1 cellular context compared by ENCODE assay signal in the genomic region with DNA sequence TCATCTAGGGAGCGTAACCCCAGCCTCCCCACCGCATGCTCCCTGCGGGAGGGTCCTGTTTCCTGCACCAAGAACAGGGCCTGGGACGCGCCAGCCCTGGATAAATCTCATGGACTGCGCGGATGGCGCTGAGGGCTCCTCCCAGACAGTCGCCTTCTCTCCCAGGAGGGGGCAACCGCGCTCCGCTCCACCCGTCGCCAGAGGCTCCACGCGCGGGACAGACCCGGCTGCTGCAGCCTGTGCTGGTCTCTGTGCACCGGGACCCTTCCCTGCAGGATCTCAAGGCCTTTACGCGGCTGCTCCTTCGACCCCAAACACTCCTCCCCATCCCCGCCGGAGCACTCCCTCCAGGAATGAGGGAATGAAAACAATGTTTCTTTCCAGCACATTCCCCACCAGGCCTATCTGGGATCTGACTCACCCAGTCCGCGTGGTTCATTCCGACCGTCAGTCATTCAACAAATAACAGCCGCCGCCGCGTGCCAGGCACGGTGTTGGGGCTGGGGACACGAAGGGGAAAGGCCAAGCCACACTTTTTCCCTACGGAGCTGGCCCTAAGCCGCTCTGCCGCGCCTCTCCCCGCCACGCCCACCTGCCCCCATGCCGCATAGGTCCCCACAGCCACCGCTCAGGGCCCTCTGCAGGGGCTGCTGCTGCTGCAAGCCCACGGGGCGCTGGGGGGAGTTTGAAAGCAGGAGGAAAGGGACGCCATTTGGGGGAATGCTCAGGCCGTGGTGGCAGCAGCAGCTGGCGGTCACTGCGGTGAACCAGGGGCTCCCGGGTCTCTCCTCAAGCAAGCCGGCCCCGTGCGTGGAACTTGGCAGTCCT.
TF ChIP-seq lines count a peak whose summit lies in the region.

No MANE protein-coding gene starts in this region.

TF ChIP-seq in K562, 482 proteins besides CTCF, POLR2A, EP300 and RAD21 (continued from another document):
- TF ChIP-seq, protein P1, sequence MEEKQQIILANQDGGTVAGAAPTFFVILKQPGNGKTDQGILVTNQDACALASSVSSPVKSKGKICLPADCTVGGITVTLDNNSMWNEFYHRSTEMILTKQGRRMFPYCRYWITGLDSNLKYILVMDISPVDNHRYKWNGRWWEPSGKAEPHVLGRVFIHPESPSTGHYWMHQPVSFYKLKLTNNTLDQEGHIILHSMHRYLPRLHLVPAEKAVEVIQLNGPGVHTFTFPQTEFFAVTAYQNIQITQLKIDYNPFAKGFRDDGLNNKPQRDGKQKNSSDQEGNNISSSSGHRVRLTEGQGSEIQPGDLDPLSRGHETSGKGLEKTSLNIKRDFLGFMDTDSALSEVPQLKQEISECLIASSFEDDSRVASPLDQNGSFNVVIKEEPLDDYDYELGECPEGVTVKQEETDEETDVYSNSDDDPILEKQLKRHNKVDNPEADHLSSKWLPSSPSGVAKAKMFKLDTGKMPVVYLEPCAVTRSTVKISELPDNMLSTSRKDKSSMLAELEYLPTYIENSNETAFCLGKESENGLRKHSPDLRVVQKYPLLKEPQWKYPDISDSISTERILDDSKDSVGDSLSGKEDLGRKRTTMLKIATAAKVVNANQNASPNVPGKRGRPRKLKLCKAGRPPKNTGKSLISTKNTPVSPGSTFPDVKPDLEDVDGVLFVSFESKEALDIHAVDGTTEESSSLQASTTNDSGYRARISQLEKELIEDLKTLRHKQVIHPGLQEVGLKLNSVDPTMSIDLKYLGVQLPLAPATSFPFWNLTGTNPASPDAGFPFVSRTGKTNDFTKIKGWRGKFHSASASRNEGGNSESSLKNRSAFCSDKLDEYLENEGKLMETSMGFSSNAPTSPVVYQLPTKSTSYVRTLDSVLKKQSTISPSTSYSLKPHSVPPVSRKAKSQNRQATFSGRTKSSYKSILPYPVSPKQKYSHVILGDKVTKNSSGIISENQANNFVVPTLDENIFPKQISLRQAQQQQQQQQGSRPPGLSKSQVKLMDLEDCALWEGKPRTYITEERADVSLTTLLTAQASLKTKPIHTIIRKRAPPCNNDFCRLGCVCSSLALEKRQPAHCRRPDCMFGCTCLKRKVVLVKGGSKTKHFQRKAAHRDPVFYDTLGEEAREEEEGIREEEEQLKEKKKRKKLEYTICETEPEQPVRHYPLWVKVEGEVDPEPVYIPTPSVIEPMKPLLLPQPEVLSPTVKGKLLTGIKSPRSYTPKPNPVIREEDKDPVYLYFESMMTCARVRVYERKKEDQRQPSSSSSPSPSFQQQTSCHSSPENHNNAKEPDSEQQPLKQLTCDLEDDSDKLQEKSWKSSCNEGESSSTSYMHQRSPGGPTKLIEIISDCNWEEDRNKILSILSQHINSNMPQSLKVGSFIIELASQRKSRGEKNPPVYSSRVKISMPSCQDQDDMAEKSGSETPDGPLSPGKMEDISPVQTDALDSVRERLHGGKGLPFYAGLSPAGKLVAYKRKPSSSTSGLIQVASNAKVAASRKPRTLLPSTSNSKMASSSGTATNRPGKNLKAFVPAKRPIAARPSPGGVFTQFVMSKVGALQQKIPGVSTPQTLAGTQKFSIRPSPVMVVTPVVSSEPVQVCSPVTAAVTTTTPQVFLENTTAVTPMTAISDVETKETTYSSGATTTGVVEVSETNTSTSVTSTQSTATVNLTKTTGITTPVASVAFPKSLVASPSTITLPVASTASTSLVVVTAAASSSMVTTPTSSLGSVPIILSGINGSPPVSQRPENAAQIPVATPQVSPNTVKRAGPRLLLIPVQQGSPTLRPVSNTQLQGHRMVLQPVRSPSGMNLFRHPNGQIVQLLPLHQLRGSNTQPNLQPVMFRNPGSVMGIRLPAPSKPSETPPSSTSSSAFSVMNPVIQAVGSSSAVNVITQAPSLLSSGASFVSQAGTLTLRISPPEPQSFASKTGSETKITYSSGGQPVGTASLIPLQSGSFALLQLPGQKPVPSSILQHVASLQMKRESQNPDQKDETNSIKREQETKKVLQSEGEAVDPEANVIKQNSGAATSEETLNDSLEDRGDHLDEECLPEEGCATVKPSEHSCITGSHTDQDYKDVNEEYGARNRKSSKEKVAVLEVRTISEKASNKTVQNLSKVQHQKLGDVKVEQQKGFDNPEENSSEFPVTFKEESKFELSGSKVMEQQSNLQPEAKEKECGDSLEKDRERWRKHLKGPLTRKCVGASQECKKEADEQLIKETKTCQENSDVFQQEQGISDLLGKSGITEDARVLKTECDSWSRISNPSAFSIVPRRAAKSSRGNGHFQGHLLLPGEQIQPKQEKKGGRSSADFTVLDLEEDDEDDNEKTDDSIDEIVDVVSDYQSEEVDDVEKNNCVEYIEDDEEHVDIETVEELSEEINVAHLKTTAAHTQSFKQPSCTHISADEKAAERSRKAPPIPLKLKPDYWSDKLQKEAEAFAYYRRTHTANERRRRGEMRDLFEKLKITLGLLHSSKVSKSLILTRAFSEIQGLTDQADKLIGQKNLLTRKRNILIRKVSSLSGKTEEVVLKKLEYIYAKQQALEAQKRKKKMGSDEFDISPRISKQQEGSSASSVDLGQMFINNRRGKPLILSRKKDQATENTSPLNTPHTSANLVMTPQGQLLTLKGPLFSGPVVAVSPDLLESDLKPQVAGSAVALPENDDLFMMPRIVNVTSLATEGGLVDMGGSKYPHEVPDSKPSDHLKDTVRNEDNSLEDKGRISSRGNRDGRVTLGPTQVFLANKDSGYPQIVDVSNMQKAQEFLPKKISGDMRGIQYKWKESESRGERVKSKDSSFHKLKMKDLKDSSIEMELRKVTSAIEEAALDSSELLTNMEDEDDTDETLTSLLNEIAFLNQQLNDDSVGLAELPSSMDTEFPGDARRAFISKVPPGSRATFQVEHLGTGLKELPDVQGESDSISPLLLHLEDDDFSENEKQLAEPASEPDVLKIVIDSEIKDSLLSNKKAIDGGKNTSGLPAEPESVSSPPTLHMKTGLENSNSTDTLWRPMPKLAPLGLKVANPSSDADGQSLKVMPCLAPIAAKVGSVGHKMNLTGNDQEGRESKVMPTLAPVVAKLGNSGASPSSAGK (IDR thresholded peaks at IDR 0.05): peak; percentile 48
- TF ChIP-seq RBM22 (IDR thresholded peaks at IDR 0.05; ENCODE audit: low read depth, low read length, poor library complexity, severe bottlenecking) (no peak), MAZ (CRISPR knock-in tag; conservative IDR thresholded peaks at IDR 0.05 in 1 of 2, IDR thresholded peaks at IDR 0.05 in 1 of 2) (no peak), ZNF263 (CRISPR knock-in tag; IDR thresholded peaks at IDR 0.05; ENCODE audit: borderline replicate concordance) (peak; percentile 79), ZSCAN29 (IDR thresholded peaks at IDR 0.05) (no peak)
